Comparison of ENCODE assay signal across 12 cellular contexts in the genomic region with DNA sequence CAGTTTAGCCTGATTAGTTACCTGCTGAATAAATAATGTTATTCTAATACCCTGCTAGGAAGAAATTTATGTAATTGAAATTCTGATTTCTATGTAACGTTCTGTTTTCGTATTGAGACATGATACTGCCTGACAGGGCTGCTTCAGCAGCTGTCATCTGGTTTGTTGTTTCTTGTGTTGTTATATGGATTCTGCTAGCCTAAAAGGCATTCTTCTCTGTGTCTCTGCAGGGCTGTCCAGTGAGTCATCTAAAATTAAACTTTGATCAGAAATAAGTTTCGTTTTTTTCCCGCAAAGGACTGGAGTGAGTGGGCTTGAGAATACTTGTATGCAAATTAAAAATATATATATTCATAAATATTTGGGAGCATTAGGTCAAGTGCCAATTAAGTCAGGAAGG.
A peak's percentile ranks its signal among the peaks of the same experiment; 100 is the strongest.
DNase-seq lines count a peak whose midpoint lies in the region; ATAC-seq and TF ChIP-seq lines count a peak whose summit lies in the region.
"Had no signal": no experiment of that assay in that cellular context is flagged by ENCODE, and none has a peak within 500 bp of the region (broad histone marks: within the 10 kb centered on the region; RNA-seq: fewer than 3 reads in every experiment).

No MANE protein-coding gene starts in this region.

- H3K9me3 Mint-ChIP-seq in Caco-2 (ENCODE audit: unreplicated experiment): no peaks in the 10 kb centered on the region
- H3K9me3 Mint-ChIP-seq: activated T-cell treated with anti-CD3 and anti-CD28 coated beads, Interleukin-2, amount 50 U/mL, for 4 hours had no signal

- DNase-seq in EH (ENCODE audit: low read depth): peak; percentile 80
- peak; percentile 28 for DNase-seq in PC-3
- peak; percentile 61 for DNase-seq in dedifferentiated amniotic fluid mesenchymal stem cell (ENCODE audit: extremely low spot score)
- no peak for DNase-seq in Caco-2
- no peak for DNase-seq in stimulated activated CD4-positive, alpha-beta T cell treated with anti-CD3 and anti-CD28 coated beads, Interleukin-15, amount 100 ng/mL, for 24 hours
- DNase-seq: activated T-cell treated with anti-CD3 and anti-CD28 coated beads, Interleukin-2, amount 50 U/mL, for 4 hours; body of pancreas; NCI-H1105 treated with DMSO at 0.1 percent for 48 hours; NCI-H510A; right lobe of liver had no signal

- peaks cover 97% of the 10 kb centered on the region for H3K79me2 ChIP-seq in PC-3 (ENCODE audit: low read length)

- CTCF ChIA-PET in PC-3 (lab: Charles Lee) (no interaction called here), Caco-2 (lab: Charles Lee) (no interaction called here)

- POLR2A ChIA-PET in PC-3 (lab: Charles Lee; ENCODE audit: unreplicated experiment): no interaction called here
- POLR2A ChIA-PET in Caco-2 (lab: Charles Lee): no interaction called here

- H3K4me1 ChIP-seq in PC-3 (ENCODE audit: insufficient read depth, low read length) (peaks cover 28% of the 10 kb centered on the region), neutrophil (ENCODE audit: control insufficient read depth in 1 of 2, insufficient read depth in 1 of 2, low read depth in 1 of 2, low read length in 1 of 2) (peaks cover 22 to 54% of the 10 kb centered on the region in 2 experiments), Caco-2 (peaks cover 46% of the 10 kb centered on the region)

- peaks cover 11% of the 10 kb centered on the region for H3K36me3 Mint-ChIP-seq in Caco-2 (ENCODE audit: insufficient read depth, unreplicated experiment)

- H3K4me1 Mint-ChIP-seq in Caco-2 (ENCODE audit: low read depth, unreplicated experiment): peaks cover 43% of the 10 kb centered on the region

- peak; percentile 39; the same call in 1 of the 2 replicates for ATAC-seq in PC-3
- ATAC-seq in GM21528 (IDR thresholded peaks at IDR 0.05; ENCODE audit: low FRiP score, unreplicated experiment): no peak
- ATAC-seq: activated T-cell treated with anti-CD3 and anti-CD28 coated beads, Interleukin-2, amount 50 U/mL, for 4 hours; body of pancreas had no signal

- no peak overlapping the region for H3K9ac ChIP-seq in PC-3 (ENCODE audit: low read length)

- H3K27ac ChIP-seq in PC-3 (ENCODE audit: low read length) (no peak overlapping the region), neutrophil (peak overlapping the region; percentile 50)

- BruUV-seq in PC-3 (replicated peaks; lab: Mats Ljungman, UMichigan): no TSS peak
- BruUV-seq in Caco-2 (replicated peaks; lab: Mats Ljungman, UMichigan): no TSS peak

- no peak overlapping the region for H3K4me3 Mint-ChIP-seq in Caco-2 (ENCODE audit: unreplicated experiment)
- H3K4me3 Mint-ChIP-seq: activated T-cell treated with anti-CD3 and anti-CD28 coated beads, Interleukin-2, amount 50 U/mL, for 4 hours had no signal

- H3K36me3 ChIP-seq in PC-3 (ENCODE audit: low read depth, low read length) (no peaks in the 10 kb centered on the region), neutrophil (peaks cover 4% of the 10 kb centered on the region), Caco-2 (ENCODE audit: control insufficient read depth, insufficient read depth, low read length) (no peaks in the 10 kb centered on the region; the same call in 1 of the 2 replicates)
- H3K36me3 ChIP-seq: right lobe of liver had no signal

- H3K27ac Mint-ChIP-seq in Caco-2 (ENCODE audit: unreplicated experiment): no peak overlapping the region

- no peak overlapping the region for H3K4me3 ChIP-seq in PC-3 (ENCODE audit: low read length)
- no peak overlapping the region for H3K4me3 ChIP-seq in neutrophil (ENCODE audit: low read depth in 1 of 2, low read length in 1 of 2)
- H3K4me3 ChIP-seq in Caco-2 (ENCODE audit: low read depth, low read length): no peak overlapping the region
- H3K4me3 ChIP-seq: body of pancreas, right lobe of liver had no signal

- H3F3A ChIP-seq in PC-3 (ENCODE audit: low read length, unreplicated experiment): no peaks in the 10 kb centered on the region

- intact Hi-C loops in PC-3 (cut with micrococcal nuclease) (loop anchor here (10.0 kb wide), 1 partner anchor 205 kb away; no protein-coding TSS in a partner anchor), Caco-2 (cut with micrococcal nuclease; ENCODE audit: unreplicated experiment) (loop anchor here (5.0 kb wide), 1 partner anchor 92 kb away; a partner anchor contains a TSS)

- no peaks in the 10 kb centered on the region for H3K27me3 ChIP-seq in PC-3 (ENCODE audit: low read length)
- H3K27me3 ChIP-seq in neutrophil: no peaks in the 10 kb centered on the region
- no peaks in the 10 kb centered on the region for H3K27me3 ChIP-seq in Caco-2 (replicated peaks; ENCODE audit: control insufficient read depth, insufficient read depth, low read length)
- H3K27me3 ChIP-seq: body of pancreas, right lobe of liver had no signal

- H4K20me1 ChIP-seq in PC-3 (ENCODE audit: low read length): peaks cover 59% of the 10 kb centered on the region

- no peak overlapping the region for H2AFZ ChIP-seq in PC-3 (ENCODE audit: low read length)

- H3K9me2 ChIP-seq in PC-3 (replicated peaks; ENCODE audit: low read length): no peaks in the 10 kb centered on the region

- TF ChIP-seq CTCF in PC-3 (conservative IDR thresholded peaks at IDR 0.05; ENCODE audit: low read depth, low read length) (no peak), neutrophil (IDR thresholded peaks at IDR 0.05) (no peak), Caco-2 (IDR thresholded peaks at IDR 0.05; ENCODE audit: insufficient read depth in 1 of 2, low read depth in 1 of 2, low read length in 1 of 2, severe bottlenecking in 1 of 2, unreplicated experiment in 1 of 2) (no peak)

- H3K27me3 Mint-ChIP-seq in Caco-2 (ENCODE audit: insufficient read depth, unreplicated experiment): no peaks in the 10 kb centered on the region

- no peak overlapping the region for H3K4me2 ChIP-seq in PC-3 (ENCODE audit: low read length)

- H3K9me3 ChIP-seq in PC-3 (ENCODE audit: low read length): no peaks in the 10 kb centered on the region
- H3K9me3 ChIP-seq in neutrophil: no peaks in the 10 kb centered on the region
- H3K9me3 ChIP-seq in Caco-2: no peaks in the 10 kb centered on the region
- H3K9me3 ChIP-seq: body of pancreas, right lobe of liver had no signal

Comparison
In these comparisons a context has a peak if more than half of its experiments do, and no peak if none do; other contexts are left out.
1. DNase-seq: peak in EH (single experiment), PC-3 (single experiment) and dedifferentiated amniotic fluid mesenchymal stem cell (single experiment); none in Caco-2 (0 of 2) and stimulated activated CD4-positive, alpha-beta T cell treated with anti-CD3 and anti-CD28 coated beads, Interleukin-15, amount 100 ng/mL, for 24 hours (single experiment).